In genomic region chr9:4734150-4734549, GRCh38 we compare ENCODE assay signal across 13 cellular contexts.
"Had no signal": no experiment of that assay in that cellular context is flagged by ENCODE, and none has a peak within 500 bp of the region (broad histone marks: within the 10 kb centered on the region; RNA-seq: fewer than 3 reads in every experiment).

No MANE protein-coding gene starts in this region.

- ATAC-seq: left ventricle myocardium superior; naive thymus-derived CD8-positive, alpha-beta T cell; stimulated activated naive B cell treated with anti-CD40 and anti-IgM and Interleukin-4, amounts not matched to agents 10 μg/mL and 1 μg/mL and 100 μg/mL, for 72 hours had no signal

- H3K4me3 ChIP-seq: tibial artery, uterus had no signal

- DNase-seq: activated CD4-positive, alpha-beta T cell treated with anti-CD3 and anti-CD28 coated beads for 1 hour; activated T-cell treated with anti-CD3 and anti-CD28 coated beads for 4 hours; amniotic stem cell; effector memory CD4-positive, alpha-beta T cell; foreskin fibroblast; left ventricle myocardium superior; naive thymus-derived CD8-positive, alpha-beta T cell; nucleus accumbens; posterior cingulate gyrus; stimulated activated naive B cell treated with anti-CD40 and anti-IgM and Interleukin-4, amounts not matched to agents 10 μg/mL and 1 μg/mL and 100 μg/mL, for 72 hours; substantia nigra; tibial artery; uterus had no signal

- H3K9me3 ChIP-seq: tibial artery, uterus had no signal

- H3K36me3 ChIP-seq: tibial artery, uterus had no signal

- H3K27ac ChIP-seq: tibial artery, uterus had no signal

- H3K27me3 ChIP-seq: tibial artery, uterus had no signal
